13 cellular contexts compared by ENCODE assay signal in genomic region chr2:172404824-172405223, GRCh38. TPM values are rescaled to one million over a fixed set of nuclear protein-coding genes. Genes with fewer than 3 reads are reported as not detected.
DNase-seq lines count a peak whose midpoint lies in the region; ATAC-seq, FAIRE-seq and TF ChIP-seq lines count a peak whose summit lies in the region.
"Had no signal": no experiment of that assay in that cellular context is flagged by ENCODE, and none has a peak within 500 bp of the region (broad histone marks: within the 10 kb centered on the region; RNA-seq: fewer than 3 reads in every experiment).

No MANE protein-coding gene starts in this region.

- H3K4me1 ChIP-seq in endothelial cell of umbilical vein (ENCODE audit: control insufficient read depth, extremely low read depth, insufficient read depth, low read length) (peaks cover 29% of the 10 kb centered on the region), uterus (no peaks in the 10 kb centered on the region)

- dilution Hi-C loops in endothelial cell of umbilical vein (cut with MboI; ENCODE audit: extremely low pct_ligation_motif_present, low sequenced_read_pairs), result no loop called here

- H3K79me2 ChIP-seq in endothelial cell of umbilical vein (ENCODE audit: control insufficient read depth, insufficient read depth, low read length), result no peaks in the 10 kb centered on the region

- H3K36me3 ChIP-seq in BJ (ENCODE audit: control insufficient read depth, insufficient read depth, low read length) (no peaks in the 10 kb centered on the region), MG63 (no peaks in the 10 kb centered on the region), endothelial cell of umbilical vein (ENCODE audit: control insufficient read depth in 2 of 2, extremely low read depth in 1 of 2, insufficient read depth in 2 of 2, low read length in 2 of 2) (no peaks in the 10 kb centered on the region), uterus (no peaks in the 10 kb centered on the region)

- BruUV-seq in endothelial cell of umbilical vein (replicated peaks; lab: Mats Ljungman, UMichigan), result no TSS peak

- H3K27me3 ChIP-seq in BJ (ENCODE audit: control insufficient read depth, insufficient read depth, low read length), result no peaks in the 10 kb centered on the region
- no peaks in the 10 kb centered on the region for H3K27me3 ChIP-seq in MG63
- no peaks in the 10 kb centered on the region for H3K27me3 ChIP-seq in endothelial cell of umbilical vein (ENCODE audit: control insufficient read depth in 2 of 2, insufficient read depth in 2 of 2, low read length in 2 of 2)
- H3K27me3 ChIP-seq in uterus, result no peaks in the 10 kb centered on the region

- DNase-seq in BJ (ENCODE audit: low read depth) (peak; percentile 47), MG63 (peak; percentile 76), endothelial cell of umbilical vein (ENCODE audit: low read depth, low spot score) (peak; percentile 78), midbrain (lab: John Stamatoyannopoulos, UW) (peak; percentile 27), germinal center (ENCODE audit: low spot score) (no peak), SW 1271 (lab: John Stamatoyannopoulos, UW) (no peak), uterus (no peak)
- DNase-seq: activated CD8-positive, alpha-beta T cell treated with anti-CD3 and anti-CD28 coated beads, Interleukin-2, amount 10 ng/mL, durations not matched to agents 7 days and 5 days; CD4-positive, CD25-positive, alpha-beta regulatory T cell; stimulated activated CD4-positive, alpha-beta T cell treated with anti-CD3 and anti-CD28 coated beads, Interleukin-1b, Interleukin-23, amount 100 ng/mL, for 48 hours; stimulated activated naive B cell treated with anti-CD40 and anti-IgM and Interleukin-4, amounts not matched to agents 10 μg/mL and 1 μg/mL and 100 μg/mL, for 72 hours had no signal

- intact Hi-C loops in endothelial cell of umbilical vein (cut with micrococcal nuclease) (no loop called here), uterus (cut with DNase I; ENCODE audit: low total_unique reads) (no loop called here)

- H3K4me3 ChIP-seq in BJ (ENCODE audit: low read depth, low read length) (no peak overlapping the region), MG63 (no peak overlapping the region), endothelial cell of umbilical vein (replicated peaks in 1 of 3; ENCODE audit: insufficient read depth in 1 of 3, low read depth in 1 of 3, low read length in 3 of 3) (no peak overlapping the region), uterus (no peak overlapping the region)

- no peaks in the 10 kb centered on the region for H4K20me1 ChIP-seq in endothelial cell of umbilical vein (replicated peaks; ENCODE audit: control insufficient read depth, extremely low read depth, insufficient read depth, low read length)

- H3K9ac ChIP-seq in endothelial cell of umbilical vein (replicated peaks; ENCODE audit: extremely low read depth, insufficient read depth, low read length), result no peak overlapping the region

- H3K4me2 ChIP-seq in endothelial cell of umbilical vein (ENCODE audit: insufficient read depth, low read length), result no peak overlapping the region

- CTCF ChIA-PET in BJ (lab: Yijun Ruan, JAX) (interaction anchor here (1.6 to 1.8 kb wide), 2 partner anchors 11 to 23 kb away, joined by 3 to 9 read pairs; partner anchors contain the start of gene ITGA6), endothelial cell of umbilical vein (lab: Charles Lee) (interaction anchor here (2.4 kb wide), 1 partner anchor 57 kb away, joined by 11 read pairs; no protein-coding TSS in a partner anchor)

- ATAC-seq in HG03280 (IDR thresholded peaks at IDR 0.05; ENCODE audit: unreplicated experiment), result no peak
- ATAC-seq: activated CD8-positive, alpha-beta T cell treated with anti-CD3 and anti-CD28 coated beads, Interleukin-2, amount 10 ng/mL, durations not matched to agents 7 days and 5 days; natural killer cell treated with Interleukin-12 subunit alpha and Interleukin-12 subunit beta and Interleukin-15 and Interleukin-18, amount 100 ng/mL, for 72 hours; stimulated activated naive B cell treated with anti-CD40 and anti-IgM and Interleukin-4, amounts not matched to agents 10 μg/mL and 1 μg/mL and 100 μg/mL, for 72 hours had no signal

- peak; percentile 96 for FAIRE-seq in endothelial cell of umbilical vein (lab: Jason Lieb, UNC)

- H3K27ac ChIP-seq in endothelial cell of umbilical vein (ENCODE audit: insufficient read depth, low read depth, low read length) (no peak overlapping the region), uterus (no peak overlapping the region)

- TF ChIP-seq CTCF in BJ (IDR thresholded peaks at IDR 0.05; ENCODE audit: insufficient read depth, low read depth, low read length), result no peak
- no peak for TF ChIP-seq CTCF in endothelial cell of umbilical vein (IDR thresholded peaks at IDR 0.05; ENCODE audit: extremely low read depth in 1 of 2, insufficient read depth in 1 of 2, low read depth in 1 of 2, low read length in 2 of 2)
- no peak for TF ChIP-seq CTCF in uterus (IDR thresholded peaks at IDR 0.05)

- H3K9me1 ChIP-seq in endothelial cell of umbilical vein (replicated peaks; ENCODE audit: control insufficient read depth, extremely low read depth, insufficient read depth, low read length), result no peaks in the 10 kb centered on the region

- H2AFZ ChIP-seq in endothelial cell of umbilical vein (ENCODE audit: low read depth, low read length), result no peak overlapping the region

- POLR2A ChIA-PET in BJ (lab: Charles Lee), result no interaction called here
- POLR2A ChIA-PET in endothelial cell of umbilical vein (lab: Charles Lee), result interaction anchor here (0.6 kb wide), 1 partner anchor 224 kb away, joined by 9 read pairs; no protein-coding TSS in a partner anchor

- TF ChIP-seq POLR2A in endothelial cell of umbilical vein (IDR thresholded peaks at IDR 0.05; ENCODE audit: low read depth, low read length), result no peak
- no peak for TF ChIP-seq POLR2A in uterus (IDR thresholded peaks at IDR 0.05)

- no peaks in the 10 kb centered on the region for H3K9me3 ChIP-seq in MG63
- H3K9me3 ChIP-seq in endothelial cell of umbilical vein (replicated peaks; ENCODE audit: control insufficient read depth, insufficient read depth, low read length), result no peaks in the 10 kb centered on the region
- no peaks in the 10 kb centered on the region for H3K9me3 ChIP-seq in uterus

TF ChIP-seq in endothelial cell of umbilical vein, 7 proteins besides CTCF, POLR2A, EP300 and RAD21:
- TF ChIP-seq GATA2 (IDR thresholded peaks at IDR 0.05; ENCODE audit: insufficient read depth, insufficient read length, low read depth, low read length), result peak; percentile 80
- TF ChIP-seq JUN (IDR thresholded peaks at IDR 0.05; ENCODE audit: borderline replicate concordance, insufficient read depth, insufficient read length, low read depth), result no peak

RNA-seq across cellular contexts. Expression of gene ITGA6, which starts 22.6 kb away (rescaled TPM):
- polyA plus RNA-seq in BJ (2011; rRNA removed) (2.9 and 5.6 TPM in 2 replicates), endothelial cell of umbilical vein (14.6 and 24.9 TPM in 2 replicates)
- 5.4 and 7.5 TPM in 2 replicates for polyA minus RNA-seq in BJ (2011; rRNA and poly(A)+ RNA removed)
- total RNA-seq in MG63 (2014; rRNA removed; shearing (Covaris generic); ENCODE audit: low replicate concordance), result 4.3 TPM in 2 replicates
- total RNA-seq in endothelial cell of umbilical vein (174 and 208 TPM in 2 replicates), uterus (100 to 1,000 TPM in 2 of 4 donors, 10 to 100 TPM in 2; 57.4 to 195 (median 120) TPM)
- 23.3 and 26.0 TPM in 2 replicates for polyA plus RNA-seq in endothelial cell of umbilical vein (2011; cell fraction: cytosol; rRNA removed)
- 55.2 and 71.9 TPM in 2 replicates for polyA plus RNA-seq in endothelial cell of umbilical vein (2011; cell fraction: nucleus; rRNA removed)
- 78.4 and 153 TPM in 2 replicates for polyA plus RNA-seq in endothelial cell of umbilical vein (2012)
- polyA minus RNA-seq in endothelial cell of umbilical vein, result 51.4 and 52.6 TPM in 2 replicates
- 5.8 TPM for polyA minus RNA-seq in endothelial cell of umbilical vein (2011; cell fraction: cytosol; rRNA and poly(A)+ RNA removed)
- 53.0 and 76.1 TPM in 2 replicates for polyA minus RNA-seq in endothelial cell of umbilical vein (2011; cell fraction: nucleus; rRNA and poly(A)+ RNA removed)

Comparison
In these comparisons a context has a peak if more than half of its experiments do, and no peak if none do; other contexts are left out.
1. DNase-seq: peak in BJ (single experiment), MG63 (single experiment), endothelial cell of umbilical vein (single experiment) and midbrain (single experiment); none in germinal center (single experiment), SW 1271 (0 of 2) and uterus (0 of 2).
2. RNA of gene ITGA6, which starts 22.6 kb away (total RNA-seq): 174 to 208 TPM in endothelial cell of umbilical vein and 57.4 to 195 TPM in uterus; 4.3 TPM in MG63; every median in the first group is over 10 times any median in the second.